8 cellular contexts compared by ENCODE assay signal in the genomic region with DNA sequence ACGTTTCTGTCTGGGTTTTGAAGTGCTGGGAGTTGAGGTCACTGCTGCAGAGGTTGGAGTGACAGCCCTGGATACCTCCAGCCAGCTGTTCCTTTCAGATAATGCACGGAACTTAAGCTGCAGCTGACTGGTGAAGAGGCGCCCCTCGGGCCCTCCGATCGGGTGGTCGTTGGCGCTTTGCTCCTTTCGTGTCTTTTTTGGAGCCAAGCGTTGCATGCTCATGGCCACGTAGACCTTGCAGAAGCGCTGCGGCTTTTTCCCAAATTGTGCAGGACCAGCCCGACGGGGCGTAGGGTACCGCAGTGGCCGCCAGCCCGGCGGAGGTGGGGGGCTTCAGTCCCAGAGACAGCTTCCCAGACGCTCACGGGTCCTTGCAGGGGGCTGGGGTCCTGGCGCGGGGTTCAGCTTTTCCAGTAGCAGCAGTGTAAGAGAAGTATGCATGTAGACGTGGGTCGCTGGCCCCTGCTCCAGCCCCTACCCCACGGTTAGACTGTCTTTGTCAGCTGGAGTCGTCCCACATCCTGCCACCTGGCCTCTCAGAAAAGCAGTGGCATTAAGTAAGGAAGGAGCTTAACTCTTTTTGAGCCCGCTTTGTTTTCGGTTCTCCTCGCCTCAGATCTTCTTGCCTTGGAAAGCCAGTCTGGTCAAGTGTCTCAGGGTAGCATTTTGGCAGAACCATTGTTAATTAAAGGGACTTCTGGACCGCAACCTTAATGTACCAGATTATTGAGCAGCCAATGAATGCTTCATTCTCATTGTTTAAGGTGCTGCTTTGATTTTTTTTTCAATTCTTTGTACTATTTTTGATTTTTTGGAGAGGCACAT. TPM values are rescaled to one million over a fixed set of nuclear protein-coding genes. Genes with fewer than 3 reads are reported as not detected.
A peak's percentile ranks its signal among the peaks of the same experiment; 100 is the strongest.
DNase-seq lines count a peak whose midpoint lies in the region; ATAC-seq, FAIRE-seq and TF ChIP-seq lines count a peak whose summit lies in the region.

No MANE protein-coding gene starts in this region.

- no peak for FAIRE-seq in H1 (lab: Jason Lieb, UNC)

- no peak for TF ChIP-seq EP300 in H1 (IDR thresholded peaks at IDR 0.05; ENCODE audit: borderline replicate concordance in 1 of 2, low read depth in 2 of 2, low read length in 2 of 2)

- H3K9ac ChIP-seq in H1 (replicated peaks in 1 of 4; ENCODE audit: extremely low read depth in 1 of 4, low read depth in 3 of 4, low read length in 3 of 4), result peak overlapping the region in 2 of 4 experiments; percentile 11 to 14; a peak in 3 of 7 replicates

- peaks cover 27% of the 10 kb centered on the region for H3K4me1 Mint-ChIP-seq in activated CD4-positive, alpha-beta T cell treated with anti-CD3 and anti-CD28 coated beads for 36 hours

- H2BK120ac ChIP-seq in H1 (replicated peaks; ENCODE audit: low read depth, low read length), result no peak overlapping the region

- no peaks in the 10 kb centered on the region for H3K27me3 Mint-ChIP-seq in activated CD4-positive, alpha-beta T cell treated with anti-CD3 and anti-CD28 coated beads for 36 hours

- H3K4me1 ChIP-seq in H1 (replicated peaks in 1 of 4; ENCODE audit: control insufficient read depth in 3 of 4, insufficient read depth in 4 of 4, low read length in 3 of 4) (peaks cover 5 to 17% (median 9%) of the 10 kb centered on the region in 4 experiments), mononuclear cell (ENCODE audit: insufficient read depth, low read length) (peaks cover 59% of the 10 kb centered on the region), urinary bladder (ENCODE audit: insufficient read depth) (peaks cover 2% of the 10 kb centered on the region)

- H3K9me3 Mint-ChIP-seq in activated CD4-positive, alpha-beta T cell treated with anti-CD3 and anti-CD28 coated beads for 36 hours (ENCODE audit: low read depth), result no peaks in the 10 kb centered on the region

- WGBS in H1 (ENCODE audit: extremely low coverage in 1 of 2, insufficient coverage in 1 of 2, insufficient read length in 1 of 2, insufficient replicate concordance in 2 of 2, low coverage in 1 of 2, low lambda C conversion rate in 2 of 2, missing lambda C conversion rate in 1 of 2), 2 experiments, result 11% methylated on average over 32 of the region's 32 CpGs; no CpG with 5 or more reads in 1 of the 2 experiments
- WGBS in urinary bladder, result 3% methylated on average over 32 of the region's 32 CpGs

- H3K4me3 ChIP-seq in H1 (ENCODE audit: extremely low read depth in 1 of 4, insufficient read depth in 2 of 4, low read depth in 3 of 4, low read length in 4 of 4), result peak overlapping the region; percentile 46 to 88 (median 84)
- H3K4me3 ChIP-seq in mononuclear cell (ENCODE audit: low read length), result peak overlapping the region; percentile 95
- peak overlapping the region; percentile 63 for H3K4me3 ChIP-seq in urinary bladder (ENCODE audit: low read depth, low read length)

- H2AK5ac ChIP-seq in H1 (ENCODE audit: low read depth, low read length), result no peak overlapping the region

- H3K79me1 ChIP-seq in H1 (ENCODE audit: low read depth, low read length), result no peaks in the 10 kb centered on the region

- POLR2A ChIA-PET in activated CD4-positive, alpha-beta T cell treated with anti-CD3 and anti-CD28 coated beads for 36 hours (lab: Charles Lee), result interaction anchor here (0.6 to 2.2 kb wide), 8 partner anchors 40 to 159 kb away, joined by 3 to 9 read pairs (median 4); no protein-coding TSS in a partner anchor
- POLR2A ChIA-PET in H1 (lab: Charles Lee; ENCODE audit: partially characterized antibody), result interaction anchor here (1.2 to 1.5 kb wide), 2 partner anchors 13 to 72 kb away, joined by 3 read pairs; no protein-coding TSS in a partner anchor

- intact Hi-C loops in activated CD4-positive, alpha-beta T cell treated with anti-CD3 and anti-CD28 coated beads for 36 hours (cut with DNase I, micrococcal nuclease), result loop anchor here (1.0 to 5.0 kb wide), 11 partner anchors 40 to 239 kb away; a partner anchor contains a TSS

- ATAC-seq in activated CD4-positive, alpha-beta T cell treated with anti-CD3 and anti-CD28 coated beads for 36 hours, result peak; percentile 1

- peak overlapping the region; percentile 99 for H3K27ac Mint-ChIP-seq in activated CD4-positive, alpha-beta T cell treated with anti-CD3 and anti-CD28 coated beads for 36 hours

- H2BK12ac ChIP-seq in H1 (ENCODE audit: low read depth, low read length), result no peak overlapping the region

- H3K23ac ChIP-seq in H1 (ENCODE audit: insufficient read length), result no peak overlapping the region

- no peak for TF ChIP-seq CTCF in VCaP (conservative IDR thresholded peaks at IDR 0.05)
- TF ChIP-seq CTCF in H1 (IDR thresholded peaks at IDR 0.05; ENCODE audit: control extremely low read depth in 1 of 3, insufficient read depth in 1 of 3, low read depth in 1 of 3, low read length in 3 of 3), result no peak

- no peak for TF ChIP-seq POLR2A in H1 (IDR thresholded peaks at IDR 0.05; ENCODE audit: control extremely low read depth in 1 of 2, low read depth in 2 of 2, low read length in 2 of 2)

- peak overlapping the region; percentile 87 to 97 for H3K4me2 ChIP-seq in H1 (ENCODE audit: insufficient read depth in 1 of 2, low read depth in 2 of 2, low read length in 2 of 2)

- DNase-seq in activated CD4-positive, alpha-beta T cell treated with anti-CD3 and anti-CD28 coated beads for 36 hours, result peak; percentile 65
- DNase-seq in activated CD4-positive, alpha-beta T cell treated with anti-CD3 and anti-CD28 coated beads for 1 hour, result no peak
- DNase-seq in HT-29 (ENCODE audit: low spot score), result peak; percentile 20
- peak in 1 of 2 experiments; percentile 59 for DNase-seq in H1 (ENCODE audit: low read depth in 1 of 2, low spot score in 2 of 2)
- DNase-seq in NCI-H774 (lab: John Stamatoyannopoulos, UW), result no peak

- peak overlapping the region; percentile 71 for H3K27ac ChIP-seq in VCaP
- H3K27ac ChIP-seq in H1 (ENCODE audit: low read depth, low read length), result no peak overlapping the region
- H3K27ac ChIP-seq in urinary bladder (ENCODE audit: low read depth), result peak overlapping the region; percentile 77

- H3K9me3 ChIP-seq in H1 (ENCODE audit: insufficient read depth in 2 of 2, low read depth in 1 of 2, low read length in 1 of 2) (no peaks in the 10 kb centered on the region), mononuclear cell (ENCODE audit: low read depth, low read length) (no peaks in the 10 kb centered on the region)

- peak overlapping the region; percentile 91 for H3K4me3 Mint-ChIP-seq in activated CD4-positive, alpha-beta T cell treated with anti-CD3 and anti-CD28 coated beads for 36 hours

- H4K5ac ChIP-seq in H1 (ENCODE audit: insufficient read length, low read depth, low read length), result no peak overlapping the region

- no peak overlapping the region for H3K4ac ChIP-seq in H1 (replicated peaks; ENCODE audit: insufficient read length, low read depth, low read length)

- no peaks in the 10 kb centered on the region for H4K20me1 ChIP-seq in H1 (replicated peaks in 1 of 2; ENCODE audit: control insufficient read depth in 1 of 2, insufficient read depth in 2 of 2, low read length in 2 of 2)

- no peak overlapping the region for H3K14ac ChIP-seq in H1 (ENCODE audit: insufficient read length)

- H4K8ac ChIP-seq in H1 (ENCODE audit: extremely low read depth, insufficient read depth, low read length), result peak overlapping the region; percentile 29; the same call in 1 of the 2 replicates

- no peak overlapping the region for H4K91ac ChIP-seq in H1 (replicated peaks; ENCODE audit: insufficient read length, low read length)

- H3K36me3 Mint-ChIP-seq in activated CD4-positive, alpha-beta T cell treated with anti-CD3 and anti-CD28 coated beads for 36 hours (ENCODE audit: low read depth), result peaks cover 58% of the 10 kb centered on the region

- H3K56ac ChIP-seq in H1 (replicated peaks; ENCODE audit: insufficient read length, low read depth, low read length), result no peak overlapping the region

- no peak overlapping the region for H2BK15ac ChIP-seq in H1 (ENCODE audit: low read length)

- H3K36me3 ChIP-seq in H1 (ENCODE audit: control insufficient read depth in 2 of 4, insufficient read depth in 4 of 4, low read length in 3 of 4) (no peaks in the 10 kb centered on the region), urinary bladder (ENCODE audit: insufficient read depth) (no peaks in the 10 kb centered on the region)

- H3K27me3 ChIP-seq in H1 (replicated peaks in 1 of 4; ENCODE audit: control insufficient read depth in 3 of 4, extremely low read depth in 1 of 4, insufficient read depth in 3 of 4, low read length in 3 of 4), result peaks cover 0 to 16% (median 8%) of the 10 kb centered on the region in 4 experiments; a peak in 5 of 7 replicates
- H3K27me3 ChIP-seq in mononuclear cell (ENCODE audit: insufficient read depth, low read length), result no peaks in the 10 kb centered on the region

- no peak overlapping the region for H2BK20ac ChIP-seq in H1 (ENCODE audit: low read length)

- H3K23me2 ChIP-seq in H1 (ENCODE audit: low read depth, low read length), result peaks cover 12% of the 10 kb centered on the region

- no peak overlapping the region for H2BK5ac ChIP-seq in H1 (ENCODE audit: low read depth, low read length)

- no peaks in the 10 kb centered on the region for H3K79me2 ChIP-seq in H1 (ENCODE audit: control insufficient read depth in 1 of 2, insufficient read depth in 2 of 2, low read length in 2 of 2)

- H3K18ac ChIP-seq in H1 (ENCODE audit: extremely low read depth, low read length), result no peak overlapping the region

- H2AFZ ChIP-seq in H1 (ENCODE audit: low read length), result peak overlapping the region; percentile 44; the same call in 1 of the 2 replicates

- no peak for TF ChIP-seq RAD21 in H1 (IDR thresholded peaks at IDR 0.05 in 1 of 2, conservative IDR thresholded peaks at IDR 0.05 in 1 of 2; ENCODE audit: low read depth in 2 of 2, low read length in 2 of 2)

- CTCF ChIA-PET in activated CD4-positive, alpha-beta T cell treated with anti-CD3 and anti-CD28 coated beads for 36 hours (lab: Charles Lee), result interaction anchor here (0.6 to 10.9 kb wide), 47 partner anchors 9 to 1117 kb away, joined by 3 to 137 read pairs (median 4); no protein-coding TSS in a partner anchor
- CTCF ChIA-PET in H1 (lab: Charles Lee; ENCODE audit: partially characterized antibody), result interaction anchor here (0.8 to 6.6 kb wide), 17 partner anchors 7 to 170 kb away, joined by 3 to 52 read pairs (median 4); no protein-coding TSS in a partner anchor

TF ChIP-seq in H1, 55 proteins besides CTCF, POLR2A, EP300 and RAD21 (continues in another document):
- no peak for TF ChIP-seq CREB1 (IDR thresholded peaks at IDR 0.05)

RNA-seq across cellular contexts. Expression of a gene that starts 0.8 kb away (rescaled TPM):
- 100 to 1,000 TPM; 284 to 371 TPM for total RNA-seq in activated CD4-positive, alpha-beta T cell treated with anti-CD3 and anti-CD28 coated beads for 36 hours
- 1.2 and 1.7 TPM in 2 replicates for total RNA-seq in HT-29 (2014; rRNA removed; shearing (Covaris generic))
- total RNA-seq in H1 (2021; fragmentation: NEBNext Ultra II Directional; extraction: Animal tissue kit (Norgen Biotek cat#: 25700)), result 1.6 and 2.2 TPM in 2 replicates
- polyA plus RNA-seq in H1 (2011; rRNA removed) (1.1 and 2.0 TPM in 2 replicates), urinary bladder (25.3 TPM)
- 1.5 TPM for polyA plus RNA-seq in H1 (2011; cell fraction: cytosol; rRNA removed)
- 3.9 TPM for polyA plus RNA-seq in H1 (2011; cell fraction: nucleus; rRNA removed)
- 2.4 to 3.1 TPM (median 2.5 TPM) in 4 replicates for polyA plus RNA-seq in H1 (2012, experiment 1 of 2)
- polyA plus RNA-seq in H1 (2012, experiment 2 of 2), result 0.51 TPM
- polyA plus RNA-seq in H1 (2013, experiment 1 of 2), result 1.4 TPM
- 1.3 TPM for polyA plus RNA-seq in H1 (2013, experiment 2 of 2)
- polyA minus RNA-seq in H1 (2011; rRNA and poly(A)+ RNA removed), result 2.6 and 2.7 TPM in 2 replicates
- polyA minus RNA-seq in H1 (2011; cell fraction: cytosol; rRNA and poly(A)+ RNA removed), result 3.0 TPM
- 3.8 TPM for polyA minus RNA-seq in H1 (2011; cell fraction: nucleus; rRNA and poly(A)+ RNA removed)
- total RNA-seq in mononuclear cell (1,382 TPM), urinary bladder (17.0 TPM)

Comparison
In these comparisons a context has a peak if more than half of its experiments do, and no peak if none do; other contexts are left out.
1. DNase-seq: peak in activated CD4-positive, alpha-beta T cell treated with anti-CD3 and anti-CD28 coated beads for 36 hours (single experiment) and HT-29 (single experiment); none in activated CD4-positive, alpha-beta T cell treated with anti-CD3 and anti-CD28 coated beads for 1 hour (single experiment) and NCI-H774 (single experiment).
2. RNA of a gene that starts 0.8 kb away (total RNA-seq): 1,382 TPM in mononuclear cell (single experiment) and 284 to 371 TPM in activated CD4-positive, alpha-beta T cell treated with anti-CD3 and anti-CD28 coated beads for 36 hours; 17.0 TPM in urinary bladder (single experiment), 1.6 to 2.2 TPM in H1 and 1.2 to 1.7 TPM in HT-29; every median in the first group is over 10 times any median in the second.
3. Peak in every context shown above with its lines, with median percentiles within 50 percentile points of each other: H3K4me3 ChIP-seq.